Comparison of ENCODE assay signal across 8 cellular contexts in the genomic region with DNA sequence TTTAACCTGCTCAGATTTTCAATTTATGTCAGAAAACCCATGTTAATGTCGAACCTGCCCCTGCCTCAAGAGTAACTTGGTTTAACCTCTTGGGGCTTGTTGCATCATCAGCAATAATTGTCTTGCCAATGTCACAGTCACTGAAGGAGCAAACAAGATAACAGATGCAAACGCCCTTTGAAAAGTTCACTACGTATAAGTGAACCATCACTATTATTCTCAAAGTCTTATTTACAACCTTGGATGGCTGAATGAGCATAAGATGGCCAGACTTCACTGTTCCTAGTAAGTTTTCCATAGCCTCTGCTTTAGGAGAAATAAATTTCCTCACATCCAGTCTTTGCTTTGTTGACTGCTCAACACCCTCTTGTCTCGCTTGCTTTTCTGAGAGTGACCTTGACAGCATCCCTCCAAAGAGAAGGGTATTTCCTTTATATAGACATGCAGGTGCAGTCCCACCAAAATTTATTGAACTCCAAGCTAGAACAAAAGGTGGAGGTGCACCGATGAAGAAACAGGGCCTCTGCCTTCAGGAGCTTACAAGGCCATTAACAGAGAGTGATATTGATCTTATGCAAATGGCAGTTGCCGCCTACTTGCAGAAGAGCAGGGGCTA. TPM values are rescaled to one million over a fixed set of nuclear protein-coding genes. Genes with fewer than 3 reads are reported as not detected.
A peak's percentile ranks its signal among the peaks of the same experiment; 100 is the strongest.
DNase-seq lines count a peak whose midpoint lies in the region; ATAC-seq and TF ChIP-seq lines count a peak whose summit lies in the region.

No MANE protein-coding gene starts in this region.

- peak overlapping the region; percentile 78; the same call in 1 of the 2 replicates for H3K27ac ChIP-seq in PC-9

- TF ChIP-seq CTCF in GM06990 (IDR thresholded peaks at IDR 0.05; ENCODE audit: insufficient read depth, low read length, poor library complexity, severe bottlenecking) (no peak), PC-9 (conservative IDR thresholded peaks at IDR 0.05) (no peak), progenitor cell of endocrine pancreas (IDR thresholded peaks at IDR 0.05; ENCODE audit: unreplicated experiment) (no peak)

- peak overlapping the region; percentile 99 for H3K27ac Mint-ChIP-seq in progenitor cell of endocrine pancreas

- peak overlapping the region; percentile 97 for H2AFZ ChIP-seq in PC-9

- no peaks in the 10 kb centered on the region for H3K9me3 Mint-ChIP-seq in progenitor cell of endocrine pancreas (ENCODE audit: low read depth)

- H3K36me3 Mint-ChIP-seq in progenitor cell of endocrine pancreas (ENCODE audit: insufficient read depth): peaks cover 3% of the 10 kb centered on the region

- peaks cover 39% of the 10 kb centered on the region for H3K79me2 ChIP-seq in PC-9 (ENCODE audit: low read depth)

- CTCF ChIA-PET in PC-9 (lab: Charles Lee): interaction anchor here (0.5 to 1.9 kb wide), 22 partner anchors 15 to 1357 kb away, joined by 3 to 16 read pairs (median 4); a partner anchor contains a TSS

- H3F3A ChIP-seq in PC-9 (ENCODE audit: insufficient read depth, low read depth): peaks cover 29% of the 10 kb centered on the region

- peaks cover 20% of the 10 kb centered on the region for H3K4me1 ChIP-seq in PC-9 (replicated peaks; ENCODE audit: insufficient read depth)

- no peaks in the 10 kb centered on the region for H3K27me3 Mint-ChIP-seq in progenitor cell of endocrine pancreas

- H4K20me1 ChIP-seq in PC-9 (ENCODE audit: insufficient read depth): peaks cover 20% of the 10 kb centered on the region

- intact Hi-C loops in PC-9 (cut with micrococcal nuclease; ENCODE audit: unreplicated experiment): loop anchor here (2.0 kb wide), 7 partner anchors 29 to 681 kb away; a partner anchor contains a TSS

- no peak for TF ChIP-seq POLR2A in erythroblast (IDR thresholded peaks at IDR 0.05; ENCODE audit: low read length)

- BruUV-seq in PC-9 (replicated peaks; lab: Mats Ljungman, UMichigan): TSS peak; percentile 57

- DNase-seq in GM06990 (ENCODE audit: extremely low read depth, insufficient read length): no peak
- DNase-seq in PC-9: no peak
- DNase-seq in erythroblast (lab: John Stamatoyannopoulos, UW): peak; percentile 80 to 85
- DNase-seq in progenitor cell of endocrine pancreas (ENCODE audit: low spot score, unreplicated experiment): no peak
- no peak for DNase-seq in NCI-H1048 (lab: John Stamatoyannopoulos, UW)
- no peak for DNase-seq in NCI-H774 (lab: John Stamatoyannopoulos, UW)
- DNase-seq in DMS114 treated with DMSO at 0.1 percent for 48 hours (lab: John Stamatoyannopoulos, UW; ENCODE audit: unreplicated experiment): no peak

- H3K36me3 ChIP-seq in GM06990 (ENCODE audit: control insufficient read depth, insufficient read depth, low read length) (no peaks in the 10 kb centered on the region; the same call in 1 of the 2 replicates), PC-9 (ENCODE audit: low read depth) (peaks cover 4% of the 10 kb centered on the region; the same call in 1 of the 2 replicates)

- no peak for ATAC-seq in GM21723 (IDR thresholded peaks at IDR 0.05; ENCODE audit: unreplicated experiment)

- peak overlapping the region; percentile 90 for H3K4me2 ChIP-seq in PC-9

- peak overlapping the region; percentile 98 for H3K4me3 Mint-ChIP-seq in progenitor cell of endocrine pancreas (ENCODE audit: low read depth)

- H3K9me3 ChIP-seq in PC-9 (ENCODE audit: insufficient read depth, low read depth): no peaks in the 10 kb centered on the region

- H3K9me2 ChIP-seq in PC-9 (ENCODE audit: insufficient read depth): no peaks in the 10 kb centered on the region

- POLR2A ChIA-PET in PC-9 (lab: Charles Lee; ENCODE audit: unreplicated experiment): interaction anchor here (0.5 to 0.8 kb wide), 6 partner anchors 16 to 606 kb away, joined by 3 to 8 read pairs (median 6); no protein-coding TSS in a partner anchor

- H3K4me3 ChIP-seq in GM06990 (replicated peaks; ENCODE audit: low read depth, low read length): peak overlapping the region; percentile 72
- peak overlapping the region; percentile 85 for H3K4me3 ChIP-seq in PC-9

- H3K27me3 ChIP-seq in GM06990 (replicated peaks; ENCODE audit: control insufficient read depth, insufficient read depth, low read length) (no peaks in the 10 kb centered on the region), PC-9 (ENCODE audit: insufficient read depth, low read depth) (no peaks in the 10 kb centered on the region)

- H3K4me1 Mint-ChIP-seq in progenitor cell of endocrine pancreas (ENCODE audit: low read depth): peaks cover 25% of the 10 kb centered on the region

RNA-seq across cellular contexts. Expression of a gene that starts 0.7 kb away (rescaled TPM):
- total RNA-seq in PC-9 (2021) (9.4 and 10.6 TPM in 2 replicates), progenitor cell of endocrine pancreas (19.9 and 22.1 TPM in 2 replicates)

Comparison
In these comparisons a context has a peak if more than half of its experiments do, and no peak if none do; other contexts are left out.
1. DNase-seq: peak in erythroblast (2 of 2); none in GM06990 (single experiment), PC-9 (0 of 2), progenitor cell of endocrine pancreas (single experiment), NCI-H1048 (single experiment), NCI-H774 (single experiment) and DMS114 treated with DMSO at 0.1 percent for 48 hours (single experiment).